ENCODE assay signal across 18 cellular contexts in genomic region chr1:244010599-244011211, GRCh38. TPM values are rescaled to one million over a fixed set of nuclear protein-coding genes. Genes with fewer than 3 reads are reported as not detected.
DNase-seq lines count a peak whose midpoint lies in the region; ATAC-seq, FAIRE-seq and TF ChIP-seq lines count a peak whose summit lies in the region.
"Had no signal": no experiment of that assay in that cellular context is flagged by ENCODE, and none has a peak within 500 bp of the region (broad histone marks: within the 10 kb centered on the region; RNA-seq: fewer than 3 reads in every experiment).

No MANE protein-coding gene starts in this region.

- peaks cover 0 to 21% of the 10 kb centered on the region in 2 experiments; a peak in 3 of 5 replicates for H3K27me3 ChIP-seq in HepG2 (ENCODE audit: control insufficient read depth in 1 of 2, insufficient read depth in 2 of 2, low read length in 2 of 2)
- no peaks in the 10 kb centered on the region for H3K27me3 ChIP-seq in right lobe of liver
- H3K27me3 ChIP-seq in neuronal stem cell (ENCODE audit: control insufficient read depth in 3 of 3, insufficient read depth in 3 of 3, low read depth in 1 of 3, low read length in 3 of 3), result no peaks in the 10 kb centered on the region

- FAIRE-seq in HepG2 (lab: Jason Lieb, UNC), result no peak
- FAIRE-seq: H1 had no signal

- H3K9ac ChIP-seq in HepG2 (ENCODE audit: insufficient read depth, low read depth, low read length) (no peak overlapping the region), neuronal stem cell (ENCODE audit: low read depth, low read length, poor library complexity) (no peak overlapping the region)

- no peak overlapping the region for H2AFZ ChIP-seq in HepG2 (ENCODE audit: low read length)
- no peak overlapping the region for H2AFZ ChIP-seq in neuronal stem cell (ENCODE audit: low read length)

- no peak overlapping the region for H2BK5ac ChIP-seq in neuronal stem cell (ENCODE audit: low read length)

- no peak for TF ChIP-seq POLR2A in HepG2 (IDR thresholded peaks at IDR 0.05; ENCODE audit: insufficient read depth in 1 of 2, low read depth in 2 of 2, low read length in 2 of 2)
- no peak for TF ChIP-seq POLR2A in right lobe of liver (IDR thresholded peaks at IDR 0.05)

- H3K79me1 ChIP-seq in neuronal stem cell (ENCODE audit: low read depth, low read length), result no peaks in the 10 kb centered on the region

- POLR2A ChIA-PET in HepG2 (lab: Yijun Ruan, JAX), result no interaction called here

- BruUV-seq in HepG2 (replicated peaks; lab: Mats Ljungman, UMichigan), result no TSS peak

- H2BK15ac ChIP-seq in neuronal stem cell (ENCODE audit: low read length), result no peak overlapping the region

- H3K9me3 ChIP-seq in HepG2 (ENCODE audit: low read length), result no peaks in the 10 kb centered on the region
- no peaks in the 10 kb centered on the region for H3K9me3 ChIP-seq in right lobe of liver
- H3K9me3 ChIP-seq in neuronal stem cell (replicated peaks in 1 of 2; ENCODE audit: control insufficient read depth in 2 of 2, insufficient read depth in 1 of 2, low read depth in 1 of 2, low read length in 2 of 2), result no peaks in the 10 kb centered on the region

- H3K79me2 ChIP-seq in HepG2 (ENCODE audit: insufficient read depth, low read length), result no peaks in the 10 kb centered on the region

- no peak for TF ChIP-seq RAD21 in HepG2 (CRISPR knock-in tag; IDR thresholded peaks at IDR 0.05)

- no peak overlapping the region for H2AK5ac ChIP-seq in neuronal stem cell (ENCODE audit: low read depth, low read length)

- intact Hi-C loops in HepG2 (cut with micrococcal nuclease; ENCODE audit: unreplicated experiment), result no loop called here
- intact Hi-C loops in right lobe of liver (cut with DNase I), result no loop called here

- no peak for TF ChIP-seq EP300 in HepG2 (IDR thresholded peaks at IDR 0.05; ENCODE audit: low read depth in 2 of 2, low read length in 2 of 2)
- no peak for TF ChIP-seq EP300 in HepG2 (CRISPR knock-in tag; IDR thresholded peaks at IDR 0.05; ENCODE audit: borderline replicate concordance)

- ATAC-seq in HepG2 (no peak), right lobe of liver (no peak), SK-N-SH treated with all-trans-retinoic acid at 6 μM for 48 hours (peak; percentile 68), HG02642 (IDR thresholded peaks at IDR 0.05; ENCODE audit: poor library complexity, unreplicated experiment) (no peak), GM21390 (IDR thresholded peaks at IDR 0.05; ENCODE audit: unreplicated experiment) (no peak)

- no peak overlapping the region for H3K23ac ChIP-seq in neuronal stem cell (ENCODE audit: low read depth, low read length, poor library complexity)

- H3K4me3 ChIP-seq in HepG2 (replicated peaks in 1 of 3; ENCODE audit: insufficient read depth in 1 of 3, low read depth in 2 of 3, low read length in 3 of 3) (no peak overlapping the region), right lobe of liver (no peak overlapping the region), neuronal stem cell (ENCODE audit: low read length in 2 of 2) (no peak overlapping the region)

- no peak overlapping the region for H3K4me2 ChIP-seq in HepG2 (ENCODE audit: low read depth, low read length)
- H3K4me2 ChIP-seq in neuronal stem cell (ENCODE audit: insufficient read depth, low read length, poor library complexity, severe bottlenecking), result no peak overlapping the region

- H3K4me1 ChIP-seq in HepG2 (ENCODE audit: insufficient read depth, low read length), result no peaks in the 10 kb centered on the region
- H3K4me1 ChIP-seq in right lobe of liver, result no peaks in the 10 kb centered on the region
- H3K4me1 ChIP-seq in neuronal stem cell (ENCODE audit: control insufficient read depth in 2 of 2, insufficient read depth in 1 of 2, low read depth in 1 of 2, low read length in 2 of 2), result peaks cover 5 to 7% of the 10 kb centered on the region in 2 donors

- no peak overlapping the region for H4K91ac ChIP-seq in neuronal stem cell (ENCODE audit: low read depth, low read length, poor library complexity)

- WGBS in HepG2 (ENCODE audit: low lambda C conversion rate), result 12% methylated on average over 6 of the region's 6 CpGs
- WGBS in right lobe of liver (ENCODE audit: insufficient coverage, low coverage, low lambda C conversion rate, missing lambda C conversion rate), result 49% methylated on average over 6 of the region's 6 CpGs
- no CpG with 5 or more reads among the region's 6 CpGs for WGBS in neuronal stem cell (ENCODE audit: extremely low coverage in 2 of 2, insufficient read length in 2 of 2, insufficient replicate concordance in 1 of 2), 2 donors

- CTCF ChIA-PET in HepG2 (lab: Yijun Ruan, JAX; ENCODE audit: low intra/inter-chr PET ratio, low total read pairs), result no interaction called here

- H3K36me3 ChIP-seq in HepG2 (replicated peaks in 1 of 2; ENCODE audit: control insufficient read depth in 1 of 2, insufficient read depth in 2 of 2, low read length in 2 of 2) (no peaks in the 10 kb centered on the region), right lobe of liver (no peaks in the 10 kb centered on the region), neuronal stem cell (replicated peaks in 1 of 2; ENCODE audit: control insufficient read depth in 2 of 2, insufficient read depth in 2 of 2, low read length in 2 of 2) (no peaks in the 10 kb centered on the region)

- H4K8ac ChIP-seq in neuronal stem cell (ENCODE audit: low read depth, low read length), result no peak overlapping the region

- no peak overlapping the region for H3K14ac ChIP-seq in neuronal stem cell (ENCODE audit: low read length)

- DNase-seq in HepG2 (ENCODE audit: low spot score) (no peak), right lobe of liver (no peak), dermis blood vessel endothelial cell (peak; percentile 5), superior temporal gyrus (ENCODE audit: extremely low spot score) (peak; percentile 15), neuronal stem cell (ENCODE audit: low spot score) (no peak)
- DNase-seq: DMS79 treated with DMSO at 0.1 percent for 48 hours, GF-D8, Karpas-422, MM.1S, NCI-H1417 treated with DMSO at 0.1 percent for 48 hours, NCI-H2029, NCI-H510A treated with DMSO at 0.1 percent for 48 hours, OCI-M1 had no signal

- no peak overlapping the region for H3K18ac ChIP-seq in neuronal stem cell (ENCODE audit: low read length)

- H4K20me1 ChIP-seq in HepG2 (ENCODE audit: insufficient read depth, low read length), result no peaks in the 10 kb centered on the region

- H2BK120ac ChIP-seq in neuronal stem cell (ENCODE audit: low read depth, low read length), result no peak overlapping the region

- no peak overlapping the region for H3K4ac ChIP-seq in neuronal stem cell (ENCODE audit: low read length)

- H2BK12ac ChIP-seq in neuronal stem cell (ENCODE audit: low read length), result no peak overlapping the region

- H3K27ac ChIP-seq in HepG2 (ENCODE audit: extremely low read length, insufficient read depth, low read length), result no peak overlapping the region
- H3K27ac ChIP-seq in right lobe of liver, result no peak overlapping the region
- no peak overlapping the region for H3K27ac ChIP-seq in neuronal stem cell (replicated peaks; ENCODE audit: low read length)
- H3K27ac ChIP-seq: RWPE1 had no signal

- TF ChIP-seq CTCF in HepG2 (CRISPR knock-in tag; IDR thresholded peaks at IDR 0.05), result no peak
- no peak for TF ChIP-seq CTCF in right lobe of liver (IDR thresholded peaks at IDR 0.05)

- in situ Hi-C loops in HepG2 (cut with HindIII; ENCODE audit: extremely low pct_ligation_motif_present, low pct_unique_long_range_greater_than_20kb), result no loop called here

TF ChIP-seq in HepG2, 621 proteins besides CTCF, POLR2A, EP300 and RAD21:
- peak; percentile 36; the same call in 1 of the 2 replicates for TF ChIP-seq CBX2 (IDR thresholded peaks at IDR 0.05; ENCODE audit: low read depth, low read length)
- TF ChIP-seq CBX2 (CRISPR knock-in tag; IDR thresholded peaks at IDR 0.05; ENCODE audit: low read depth), result no peak
- no peak for TF ChIP-seq HCFC1 (IDR thresholded peaks at IDR 0.05; ENCODE audit: low read depth, low read length)

TF ChIP-seq in SK-N-SH treated with all-trans-retinoic acid at 6 μM for 48 hours, 23 proteins besides CTCF, POLR2A, EP300 and RAD21 (continues in another document):
- no peak for TF ChIP-seq ESRRG (CRISPR knock-in tag; IDR thresholded peaks at IDR 0.05)
- TF ChIP-seq CSDC2 (CRISPR knock-in tag; IDR thresholded peaks at IDR 0.05), result no peak
- no peak for TF ChIP-seq OSR1 (CRISPR knock-in tag; IDR thresholded peaks at IDR 0.05)

RNA-seq across cellular contexts. Expression of gene ZBTB18, which starts 40.4 kb away (rescaled TPM):
- total RNA-seq in HepG2 (2016; rRNA removed; fragmentation: Illumina TruSeq; extraction: Trizol) (3.1 TPM in 2 replicates), right lobe of liver (10 to 100 TPM in 3 of 6 experiments, 1 to 10 TPM in 3; 9.0 to 16.1 (median 10.0) TPM), dermis blood vessel endothelial cell (25.4 and 41.0 TPM in 2 replicates)
- 0.44 and 0.51 TPM in 2 replicates for total RNA-seq in HepG2 (2016; cell fraction: cytosol; rRNA removed; fragmentation: Illumina TruSeq; extraction: Trizol; ENCODE audit: low read depth)
- 2.8 and 3.3 TPM in 2 replicates for total RNA-seq in HepG2 (2016; cell fraction: insoluble cytoplasmic fraction; rRNA removed; fragmentation: Illumina TruSeq; extraction: Trizol)
- total RNA-seq in HepG2 (2016; cell fraction: membrane; rRNA removed; fragmentation: Illumina TruSeq; extraction: Trizol), result 2.2 and 2.5 TPM in 2 replicates
- 2.1 and 2.7 TPM in 2 replicates for total RNA-seq in HepG2 (2016; cell fraction: nucleus; rRNA removed; fragmentation: Illumina TruSeq; extraction: Trizol)
- 4.3 and 4.4 TPM in 2 replicates for polyA plus RNA-seq in HepG2 (2011; rRNA removed)
- 2.7 TPM in 2 replicates for polyA plus RNA-seq in HepG2 (2011; cell fraction: cytosol; rRNA removed)
- 8.0 and 9.0 TPM in 2 replicates for polyA plus RNA-seq in HepG2 (2011; cell fraction: nucleus; rRNA removed)
- polyA plus RNA-seq in HepG2 (2012), result 3.9 and 4.1 TPM in 2 replicates
- polyA plus RNA-seq in HepG2 (2016; cell fraction: cytosol; fragmentation: Illumina TruSeq; extraction: Trizol; ENCODE audit: low read depth), result 0.16 and 0.23 TPM in 2 replicates
- polyA plus RNA-seq in HepG2 (2016; cell fraction: insoluble cytoplasmic fraction; fragmentation: Illumina TruSeq; extraction: Trizol; ENCODE audit: low read depth), result 2.4 and 3.0 TPM in 2 replicates
- 1.1 and 1.4 TPM in 2 replicates for polyA plus RNA-seq in HepG2 (2016; cell fraction: membrane; fragmentation: Illumina TruSeq; extraction: Trizol; ENCODE audit: low read depth)
- 6.3 and 6.5 TPM in 2 replicates for polyA plus RNA-seq in HepG2 (2016; cell fraction: nucleus; fragmentation: Illumina TruSeq; extraction: Trizol; ENCODE audit: insufficient read depth, low read depth)
- 2.7 and 7.5 TPM in 2 replicates for polyA minus RNA-seq in HepG2 (2011; rRNA and poly(A)+ RNA removed; ENCODE audit: low replicate concordance)
- polyA minus RNA-seq in HepG2 (2011; cell fraction: cytosol; rRNA and poly(A)+ RNA removed), result 3.6 and 4.1 TPM in 2 replicates
- 4.1 and 4.2 TPM in 2 replicates for polyA minus RNA-seq in HepG2 (2011; cell fraction: nucleus; rRNA and poly(A)+ RNA removed)
- polyA plus RNA-seq in neuronal stem cell (2013, experiment 1 of 2), result 29.1 TPM
- 30.0 TPM for polyA plus RNA-seq in neuronal stem cell (2013, experiment 2 of 2)

Comparison
In these comparisons a context has a peak if more than half of its experiments do, and no peak if none do; other contexts are left out.
1. DNase-seq: peak in dermis blood vessel endothelial cell (single experiment) and superior temporal gyrus (single experiment); none in HepG2 (single experiment), right lobe of liver (0 of 3) and neuronal stem cell (single experiment).